Comparison of ENCODE assay signal across 22 cellular contexts in the genomic region with DNA sequence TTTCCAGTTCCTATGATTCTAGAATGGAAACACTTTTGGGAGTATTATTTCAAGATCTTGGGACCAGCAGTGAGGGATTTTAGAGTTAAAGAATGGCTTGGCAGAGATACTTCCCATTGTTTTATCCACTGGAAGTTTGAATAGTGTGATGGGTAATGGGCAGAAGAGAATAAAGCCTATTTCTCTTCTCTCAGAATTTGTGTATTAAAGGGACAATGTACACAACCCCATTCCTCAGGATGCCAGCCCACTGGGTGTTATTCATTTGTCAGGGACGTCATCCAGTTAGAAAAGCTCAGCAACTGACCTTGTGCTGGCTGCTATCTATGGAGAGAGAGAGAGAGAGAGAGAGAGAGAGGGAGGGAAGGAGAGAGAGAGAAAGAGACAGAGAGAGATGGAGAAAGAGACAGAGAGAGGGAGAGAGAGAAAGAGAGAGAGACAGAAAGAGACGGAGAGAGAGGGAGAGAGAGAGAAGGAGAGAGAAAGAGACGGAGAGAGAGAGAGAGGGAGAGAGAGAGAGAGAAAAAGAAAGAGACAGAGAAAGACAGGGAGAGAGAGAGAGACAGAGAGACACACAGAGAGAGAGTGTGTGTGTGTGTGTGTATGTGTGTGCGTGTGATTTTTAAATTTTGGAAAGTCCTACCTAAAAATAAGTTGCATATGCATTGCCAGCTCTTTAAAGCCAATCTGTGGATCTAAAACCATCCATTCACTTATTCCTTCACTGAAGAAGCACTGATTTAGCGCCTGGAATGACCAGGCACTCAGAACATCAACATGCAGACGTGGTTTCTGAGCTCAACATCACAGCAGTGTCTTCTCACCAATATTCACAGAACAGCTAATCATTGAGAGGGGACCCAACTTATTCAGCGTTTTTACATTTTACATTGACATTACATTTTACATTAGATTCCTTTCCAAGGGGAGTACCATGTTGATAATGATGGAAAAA.
DNase-seq lines count a peak whose midpoint lies in the region.
"Had no signal": no experiment of that assay in that cellular context is flagged by ENCODE, and none has a peak within 500 bp of the region (broad histone marks: within the 10 kb centered on the region; RNA-seq: fewer than 3 reads in every experiment).

No MANE protein-coding gene starts in this region.

- peak overlapping the region; percentile 70 for H3K27ac ChIP-seq in cingulate gyrus (ENCODE audit: low read depth, low read length)
- H3K27ac ChIP-seq: 22Rv1, RWPE1 had no signal

- DNase-seq in Ammon's horn (ENCODE audit: low spot score) (peak; percentile 78), globus pallidus (ENCODE audit: low spot score) (peak; percentile 93), middle frontal gyrus (ENCODE audit: extremely low spot score, low spot score) (peak; percentile 50), cardiac septum (ENCODE audit: low spot score) (no peak), GM19240 (ENCODE audit: insufficient read length, low spot score) (no peak), NCI-H748 (lab: John Stamatoyannopoulos, UW; ENCODE audit: unreplicated experiment) (no peak)
- DNase-seq in activated CD4-positive, CD25-positive, alpha-beta regulatory T cell treated with anti-CD3 and anti-CD28 coated beads, Interleukin-2, amount 50 U/mL, for 72 hours, result no peak
- DNase-seq: BE2C; Calu3; CD8-positive, alpha-beta memory T cell; DMS79 treated with DMSO at 0.1 percent for 48 hours; GF-D8; H7; KBM-7; MG63; NCI-H2029; NCI-H446 treated with DMSO at 0.1 percent for 48 hours; NCI-H526; SHP77 had no signal

- intact Hi-C loops in cardiac septum (cut with DNase I), result no loop called here

Comparison
In these comparisons a context has a peak if more than half of its experiments do, and no peak if none do; other contexts are left out.
1. DNase-seq: peak in Ammon's horn (single experiment), globus pallidus (single experiment) and middle frontal gyrus (single experiment); none in cardiac septum (single experiment), GM19240 (single experiment), activated CD4-positive, CD25-positive, alpha-beta regulatory T cell treated with anti-CD3 and anti-CD28 coated beads, Interleukin-2, amount 50 U/mL, for 72 hours (single experiment) and NCI-H748 (single experiment).